18 cellular contexts compared by ENCODE assay signal in the genomic region with DNA sequence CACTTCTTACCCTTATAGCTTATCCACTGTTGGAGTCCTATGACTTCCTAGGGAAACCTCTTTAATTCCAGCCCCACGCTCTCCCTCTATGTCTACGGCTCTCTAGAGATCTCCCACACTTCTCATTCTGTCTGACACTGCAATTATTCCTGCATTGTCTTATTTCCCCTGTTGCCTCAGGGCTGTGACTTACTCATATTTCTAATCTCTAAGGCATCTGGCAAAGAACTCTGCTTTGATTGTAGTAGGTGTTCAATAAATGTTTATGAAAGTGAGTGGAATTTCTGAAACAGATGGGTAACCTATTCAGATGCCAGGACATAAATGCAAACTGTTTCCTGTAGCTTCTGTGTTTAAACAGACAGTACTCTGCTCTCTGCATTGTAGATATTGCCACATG.
"Had no signal": no experiment of that assay in that cellular context is flagged by ENCODE, and none has a peak within 500 bp of the region (broad histone marks: within the 10 kb centered on the region; RNA-seq: fewer than 3 reads in every experiment).

No MANE protein-coding gene starts in this region.

- H3K4me3 ChIP-seq: gastroesophageal sphincter, right atrium auricular region, spleen, upper lobe of right lung had no signal

- H3K27ac ChIP-seq: gastroesophageal sphincter, right atrium auricular region, spleen, upper lobe of right lung had no signal

- H3K9me3 ChIP-seq: gastroesophageal sphincter, spleen, upper lobe of right lung had no signal

- ATAC-seq: esophagus mucosa; gastroesophageal sphincter; left ventricle myocardium superior; natural killer cell; stimulated activated naive CD8-positive, alpha-beta T cell treated with anti-CD3 and anti-CD28 coated beads, Interleukin-15, Interleukin-2, amounts not matched to agents 100 U/mL and 50 U/mL, for 24 hours; upper lobe of right lung had no signal

- H3K36me3 ChIP-seq: gastroesophageal sphincter, right atrium auricular region, spleen, upper lobe of right lung had no signal

- H3K27me3 ChIP-seq: right atrium auricular region, upper lobe of right lung had no signal

- H3K4me1 ChIP-seq: gastroesophageal sphincter, right atrium auricular region, spleen, upper lobe of right lung had no signal

- DNase-seq: activated CD4-positive, alpha-beta T cell treated with anti-CD3 and anti-CD28 coated beads for 1 hour; activated gamma-delta T cell treated with Interleukin-2 at 50 U/mL for 16 hours; activated T-cell treated with anti-CD3 and anti-CD28 coated beads, Interleukin-2, amount 50 U/mL, for 1 hour; anterior cingulate cortex; central memory CD4-positive, alpha-beta T cell; dermis blood vessel endothelial cell; effector memory CD4-positive, alpha-beta T cell; head of caudate nucleus; left ventricle myocardium superior; midbrain; natural killer cell; spleen; stimulated activated CD4-positive, alpha-beta T cell treated with anti-CD3 and anti-CD28 coated beads, Interleukin-4, amount 100 ng/mL, for 4 hours; stimulated activated naive CD8-positive, alpha-beta T cell treated with anti-CD3 and anti-CD28 coated beads, Interleukin-15, Interleukin-2, amounts not matched to agents 100 U/mL and 50 U/mL, for 24 hours; upper lobe of right lung had no signal
